25 cellular contexts compared by ENCODE assay signal in genomic region chr9:90979138-90979551, GRCh38.
DNase-seq lines count a peak whose midpoint lies in the region; ATAC-seq, FAIRE-seq and TF ChIP-seq lines count a peak whose summit lies in the region.
"Had no signal": no experiment of that assay in that cellular context is flagged by ENCODE, and none has a peak within 500 bp of the region (broad histone marks: within the 10 kb centered on the region; RNA-seq: fewer than 3 reads in every experiment).

No MANE protein-coding gene starts in this region.

- no peaks in the 10 kb centered on the region for H3K27me3 ChIP-seq in endodermal cell (ENCODE audit: control insufficient read depth, insufficient read depth, low read length, poor library complexity, severe bottlenecking)
- H3K27me3 ChIP-seq: ascending aorta, vagina had no signal

- 79 to 89% methylated on average over 5 to 6 of the region's 7 CpGs for WGBS in endodermal cell (ENCODE audit: insufficient coverage in 1 of 2, insufficient read length in 1 of 2), 2 experiments

- DNase-seq in Daoy (ENCODE audit: low read depth) (peak; percentile 63), RCC 7860 (ENCODE audit: low spot score) (peak; percentile 66), endodermal cell (peak; percentile 63), osteocyte (ENCODE audit: extremely low spot score, unreplicated experiment) (peak; percentile 64), GM12892 (ENCODE audit: insufficient read length) (no peak), frontal cortex (ENCODE audit: low spot score in 2 of 2) (no peak), NCI-H1436 treated with DMSO at 0.1 percent for 48 hours (lab: John Stamatoyannopoulos, UW) (no peak)
- DNase-seq: activated naive CD4-positive, alpha-beta T cell treated with anti-CD3 and anti-CD28 coated beads, Interleukin-2, amount 10 ng/mL, durations not matched to agents 7 days and 5 days; activated T-cell treated with anti-CD3 and anti-CD28 coated beads, Interleukin-2, amount 50 U/mL, for 24 hours; effector CD4-positive, alpha-beta T cell; glutamatergic neuron; NCI-H187; NCI-H226; nephron progenitor cell; stimulated activated CD4-positive, alpha-beta T cell treated with anti-CD3 and anti-CD28 coated beads, Interleukin-4, amount 100 ng/mL, for 4 hours; T1000 had no signal

- H3K36me3 Mint-ChIP-seq in endodermal cell (ENCODE audit: low read depth): no peaks in the 10 kb centered on the region
- H3K36me3 Mint-ChIP-seq in osteocyte (ENCODE audit: unreplicated experiment): no peaks in the 10 kb centered on the region
- H3K36me3 Mint-ChIP-seq: activated naive CD4-positive, alpha-beta T cell treated with anti-CD3 and anti-CD28 coated beads, Interleukin-2, amount 10 ng/mL, durations not matched to agents 7 days and 5 days; IgD-negative memory B cell; mesothelial cell of epicardium had no signal

- H3K27me3 Mint-ChIP-seq in endodermal cell (ENCODE audit: insufficient read depth) (no peaks in the 10 kb centered on the region), osteocyte (ENCODE audit: unreplicated experiment) (no peaks in the 10 kb centered on the region)

- H3K4me3 Mint-ChIP-seq in endodermal cell: no peak overlapping the region
- no peak overlapping the region for H3K4me3 Mint-ChIP-seq in osteocyte (ENCODE audit: unreplicated experiment)
- H3K4me3 Mint-ChIP-seq: activated naive CD4-positive, alpha-beta T cell treated with anti-CD3 and anti-CD28 coated beads, Interleukin-2, amount 10 ng/mL, durations not matched to agents 7 days and 5 days; activated T-cell treated with anti-CD3 and anti-CD28 coated beads, Interleukin-2, amount 50 U/mL, for 24 hours; IgD-negative memory B cell; mesothelial cell of epicardium; nephron progenitor cell had no signal

- ATAC-seq in HG02973 (IDR thresholded peaks at IDR 0.05; ENCODE audit: unreplicated experiment): no peak
- ATAC-seq: activated CD4-positive, CD25-positive, alpha-beta regulatory T cell treated with anti-CD3 and anti-CD28 coated beads, Interleukin-2, amount 50 U/mL, for 24 hours had no signal

- no peak overlapping the region for H3K4me3 ChIP-seq in endodermal cell (ENCODE audit: low read length)
- H3K4me3 ChIP-seq: ascending aorta, PC-9, SK-N-MC, vagina had no signal

- H3K9me3 ChIP-seq in endodermal cell (ENCODE audit: control insufficient read depth, low read length): no peaks in the 10 kb centered on the region
- H3K9me3 ChIP-seq: ascending aorta, vagina had no signal

- H3K36me3 ChIP-seq in endodermal cell (ENCODE audit: control insufficient read depth, insufficient read depth, low read length): no peaks in the 10 kb centered on the region
- H3K36me3 ChIP-seq: ascending aorta, vagina had no signal

- H3K4me1 Mint-ChIP-seq in endodermal cell (peaks cover 55% of the 10 kb centered on the region), osteocyte (ENCODE audit: unreplicated experiment) (peaks cover 18% of the 10 kb centered on the region)
- H3K4me1 Mint-ChIP-seq: activated naive CD4-positive, alpha-beta T cell treated with anti-CD3 and anti-CD28 coated beads, Interleukin-2, amount 10 ng/mL, durations not matched to agents 7 days and 5 days had no signal

- peaks cover 19% of the 10 kb centered on the region for H3K4me1 ChIP-seq in endodermal cell (ENCODE audit: control insufficient read depth, insufficient read depth, low read length)
- H3K4me1 ChIP-seq: ascending aorta, vagina had no signal

- no peak overlapping the region for H3K9ac ChIP-seq in endodermal cell (ENCODE audit: extremely low read depth, low read length, poor library complexity, severe bottlenecking)

- TF ChIP-seq CTCF in endodermal cell (conservative IDR thresholded peaks at IDR 0.05): no peak
- no peak for TF ChIP-seq CTCF in osteocyte (IDR thresholded peaks at IDR 0.05)

- TF ChIP-seq POLR2A in GM12892 (IDR thresholded peaks at IDR 0.05; ENCODE audit: low read depth, low read length): no peak

- H3K27ac ChIP-seq in endodermal cell (ENCODE audit: low read depth, low read length): no peak overlapping the region
- H3K27ac ChIP-seq: ascending aorta, PC-9, SK-N-MC, vagina had no signal

- H3K27ac Mint-ChIP-seq in endodermal cell (peak overlapping the region; percentile 88), osteocyte (ENCODE audit: unreplicated experiment) (no peak overlapping the region)
- H3K27ac Mint-ChIP-seq: activated naive CD4-positive, alpha-beta T cell treated with anti-CD3 and anti-CD28 coated beads, Interleukin-2, amount 10 ng/mL, durations not matched to agents 7 days and 5 days; activated T-cell treated with anti-CD3 and anti-CD28 coated beads, Interleukin-2, amount 50 U/mL, for 24 hours; IgD-negative memory B cell; mesothelial cell of epicardium; nephron progenitor cell had no signal

- H3K9me3 Mint-ChIP-seq in endodermal cell: no peaks in the 10 kb centered on the region
- H3K9me3 Mint-ChIP-seq in osteocyte (ENCODE audit: unreplicated experiment): no peaks in the 10 kb centered on the region
- H3K9me3 Mint-ChIP-seq: activated naive CD4-positive, alpha-beta T cell treated with anti-CD3 and anti-CD28 coated beads, Interleukin-2, amount 10 ng/mL, durations not matched to agents 7 days and 5 days; activated T-cell treated with anti-CD3 and anti-CD28 coated beads, Interleukin-2, amount 50 U/mL, for 24 hours; IgD-negative memory B cell; mesothelial cell of epicardium; nephron progenitor cell had no signal

- FAIRE-seq in RCC 7860 (lab: Jason Lieb, UNC): peak; percentile 50
- no peak for FAIRE-seq in GM12892 (lab: Jason Lieb, UNC)
- no peak for FAIRE-seq in frontal cortex (lab: Jason Lieb, UNC)
- FAIRE-seq: G401.6 had no signal

Comparison
In these comparisons a context has a peak if more than half of its experiments do, and no peak if none do; other contexts are left out.
1. DNase-seq: peak in Daoy (single experiment), RCC 7860 (single experiment), endodermal cell (single experiment) and osteocyte (single experiment); none in GM12892 (single experiment), frontal cortex (0 of 2) and NCI-H1436 treated with DMSO at 0.1 percent for 48 hours (single experiment).